Comparison of ENCODE assay signal across 8 cellular contexts in genomic region chr11:96267490-96268010, GRCh38.
DNase-seq lines count a peak whose midpoint lies in the region; ATAC-seq and TF ChIP-seq lines count a peak whose summit lies in the region.

No MANE protein-coding gene starts in this region.

- WGBS in thymus = 52% methylated on average over 2 of the region's 2 CpGs

- peaks cover 9% of the 10 kb centered on the region for H3K4me1 ChIP-seq in foreskin keratinocyte
- no peaks in the 10 kb centered on the region for H3K4me1 ChIP-seq in thymus (ENCODE audit: control insufficient read depth, insufficient read depth, low read length)

- no peak overlapping the region for H3K4me3 ChIP-seq in thymus (ENCODE audit: low read length)

- H3K27ac Mint-ChIP-seq in T-helper 1 cell treated with Interleukin-12 subunit alpha and Interleukin-12 subunit beta and Interleukin-4 antibody, amounts not matched to agents 30 μg/mL and 1 μg/mL, for 36 hours = peak overlapping the region; percentile 73

- no peaks in the 10 kb centered on the region for H3K36me3 ChIP-seq in thymus (ENCODE audit: control insufficient read depth, insufficient read depth)

- H3K4me1 Mint-ChIP-seq in T-helper 1 cell treated with Interleukin-12 subunit alpha and Interleukin-12 subunit beta and Interleukin-4 antibody, amounts not matched to agents 30 μg/mL and 1 μg/mL, for 36 hours (ENCODE audit: low read depth) = peaks cover 43% of the 10 kb centered on the region

- peaks cover 29% of the 10 kb centered on the region for H3K36me3 Mint-ChIP-seq in T-helper 1 cell treated with Interleukin-12 subunit alpha and Interleukin-12 subunit beta and Interleukin-4 antibody, amounts not matched to agents 30 μg/mL and 1 μg/mL, for 36 hours (ENCODE audit: low read depth)

- no peak for TF ChIP-seq CTCF in foreskin keratinocyte (conservative IDR thresholded peaks at IDR 0.05)

- no peaks in the 10 kb centered on the region for H3K27me3 Mint-ChIP-seq in T-helper 1 cell treated with Interleukin-12 subunit alpha and Interleukin-12 subunit beta and Interleukin-4 antibody, amounts not matched to agents 30 μg/mL and 1 μg/mL, for 36 hours (ENCODE audit: low read depth)

- ATAC-seq in GM18520 (IDR thresholded peaks at IDR 0.05; ENCODE audit: unreplicated experiment) = peak; percentile 96
- ATAC-seq in HG02610 (IDR thresholded peaks at IDR 0.05; ENCODE audit: unreplicated experiment) = peak; percentile 98
- ATAC-seq in foreskin keratinocyte = peak; percentile 12

- H3K9me3 ChIP-seq in thymus (ENCODE audit: control insufficient read depth) = no peaks in the 10 kb centered on the region

- H3K27ac ChIP-seq in foreskin keratinocyte (no peak overlapping the region), thymus (ENCODE audit: low read depth) (peak overlapping the region; percentile 46)

- H3K27me3 ChIP-seq in foreskin keratinocyte = no peaks in the 10 kb centered on the region
- no peaks in the 10 kb centered on the region for H3K27me3 ChIP-seq in thymus (ENCODE audit: control insufficient read depth, insufficient read depth)

- peaks cover 22% of the 10 kb centered on the region for H3K9me3 Mint-ChIP-seq in T-helper 1 cell treated with Interleukin-12 subunit alpha and Interleukin-12 subunit beta and Interleukin-4 antibody, amounts not matched to agents 30 μg/mL and 1 μg/mL, for 36 hours

- H3K4me3 Mint-ChIP-seq in T-helper 1 cell treated with Interleukin-12 subunit alpha and Interleukin-12 subunit beta and Interleukin-4 antibody, amounts not matched to agents 30 μg/mL and 1 μg/mL, for 36 hours = no peak overlapping the region

- DNase-seq in foreskin keratinocyte = no peak
- no peak for DNase-seq in middle frontal gyrus (ENCODE audit: extremely low spot score, low spot score)
- no peak for DNase-seq in NCI-H2081 treated with DMSO at 0.1 percent for 48 hours (lab: John Stamatoyannopoulos, UW)
- no peak for DNase-seq in amniotic stem cell (lab: John Stamatoyannopoulos, UW)

Comparison
In these comparisons a context has a peak if more than half of its experiments do, and no peak if none do; other contexts are left out.
1. ATAC-seq: peak in every context shown above with its lines; median percentile 98 in HG02610; 96 in GM18520; 12 in foreskin keratinocyte.